In genomic region chr12:49088190-49088931, GRCh38 we compare ENCODE assay signal across 8 cellular contexts. TPM values are rescaled to one million over a fixed set of nuclear protein-coding genes. Genes with fewer than 3 reads are reported as not detected.
DNase-seq lines count a peak whose midpoint lies in the region; ATAC-seq and TF ChIP-seq lines count a peak whose summit lies in the region.

No MANE protein-coding gene starts in this region.

- peaks cover 19% of the 10 kb centered on the region for H3K27me3 Mint-ChIP-seq in Caco-2 (ENCODE audit: insufficient read depth, unreplicated experiment)
- H3K27me3 Mint-ChIP-seq in natural killer cell (ENCODE audit: low read depth in 2 of 2), result peaks cover 10 to 40% of the 10 kb centered on the region in 2 donors
- H3K27me3 Mint-ChIP-seq in stimulated activated naive B cell treated with anti-CD40 and anti-IgM and Interleukin-4, amounts not matched to agents 10 μg/mL and 1 μg/mL and 100 μg/mL, for 72 hours, result peaks cover 40 to 55% of the 10 kb centered on the region in 2 donors

- H3K36me3 ChIP-seq in Caco-2 (ENCODE audit: control insufficient read depth, insufficient read depth, low read length), result no peaks in the 10 kb centered on the region

- BruUV-seq in Caco-2 (replicated peaks; lab: Mats Ljungman, UMichigan), result no TSS peak

- DNase-seq in Caco-2 (peak; percentile 84), KBM-7 (peak; percentile 86), OCI-M1 (lab: John Stamatoyannopoulos, UW) (peak; percentile 92), activated T-cell treated with anti-CD3 and anti-CD28 coated beads for 4 hours (peak; percentile 64), natural killer cell (peak; percentile 62)
- peak; percentile 63 for DNase-seq in stimulated activated naive B cell treated with anti-CD40 and anti-IgM and Interleukin-4, amounts not matched to agents 10 μg/mL and 1 μg/mL and 100 μg/mL, for 72 hours

- CTCF ChIA-PET in Caco-2 (lab: Charles Lee), result interaction anchor here (0.6 to 2.8 kb wide), 25 partner anchors 8 to 156 kb away, joined by 3 to 81 read pairs (median 6); partner anchors contain the start of genes LMBR1L, RHEBL1 and TUBA1B

- no peak overlapping the region for H3K4me3 ChIP-seq in Caco-2 (ENCODE audit: low read depth, low read length)

- intact Hi-C loops in Caco-2 (cut with micrococcal nuclease; ENCODE audit: unreplicated experiment), result loop anchor here (1.0 kb wide), 6 partner anchors 10 to 146 kb away; partner anchors contain the start of gene LMBR1L
- intact Hi-C loops in natural killer cell (cut with micrococcal nuclease), result loop anchor here (1.0 to 2.0 kb wide), 3 partner anchors 22 to 146 kb away; partner anchors contain the start of gene LMBR1L

- no peaks in the 10 kb centered on the region for H3K9me3 ChIP-seq in Caco-2

- H3K9me3 Mint-ChIP-seq in Caco-2 (ENCODE audit: unreplicated experiment) (no peaks in the 10 kb centered on the region), natural killer cell (no peaks in the 10 kb centered on the region)
- H3K9me3 Mint-ChIP-seq in stimulated activated naive B cell treated with anti-CD40 and anti-IgM and Interleukin-4, amounts not matched to agents 10 μg/mL and 1 μg/mL and 100 μg/mL, for 72 hours, result no peaks in the 10 kb centered on the region

- H3K27ac Mint-ChIP-seq in Caco-2 (ENCODE audit: unreplicated experiment) (no peak overlapping the region), natural killer cell (no peak overlapping the region)
- no peak overlapping the region for H3K27ac Mint-ChIP-seq in stimulated activated naive B cell treated with anti-CD40 and anti-IgM and Interleukin-4, amounts not matched to agents 10 μg/mL and 1 μg/mL and 100 μg/mL, for 72 hours

- H3K4me1 Mint-ChIP-seq in Caco-2 (ENCODE audit: low read depth, unreplicated experiment) (no peaks in the 10 kb centered on the region), natural killer cell (peaks cover 13 to 38% of the 10 kb centered on the region in 2 donors)
- H3K4me1 Mint-ChIP-seq in stimulated activated naive B cell treated with anti-CD40 and anti-IgM and Interleukin-4, amounts not matched to agents 10 μg/mL and 1 μg/mL and 100 μg/mL, for 72 hours, result peaks cover 30 to 43% of the 10 kb centered on the region in 2 donors

- peaks cover 11% of the 10 kb centered on the region for H3K4me1 ChIP-seq in Caco-2

- in situ Hi-C loops in KBM-7 (cut with MboI; ENCODE audit: low pct_unique_long_range_greater_than_20kb, low sequenced_read_pairs), result no loop called here

- H3K4me3 Mint-ChIP-seq in Caco-2 (ENCODE audit: unreplicated experiment), result peak overlapping the region; percentile 50
- H3K4me3 Mint-ChIP-seq in natural killer cell, result peak overlapping the region; percentile 36
- H3K4me3 Mint-ChIP-seq in stimulated activated naive B cell treated with anti-CD40 and anti-IgM and Interleukin-4, amounts not matched to agents 10 μg/mL and 1 μg/mL and 100 μg/mL, for 72 hours, result peak overlapping the region; percentile 23 to 62

- POLR2A ChIA-PET in Caco-2 (lab: Charles Lee), result interaction anchor here (0.6 to 1.5 kb wide), 3 partner anchors 18 to 43 kb away, joined by 3 to 6 read pairs (median 5); partner anchors contain the start of genes RHEBL1 and TUBA1B

- peaks cover 8% of the 10 kb centered on the region; the same call in 1 of the 2 replicates for H3K27me3 ChIP-seq in Caco-2 (replicated peaks; ENCODE audit: control insufficient read depth, insufficient read depth, low read length)

- peak; percentile 91 to 97 for TF ChIP-seq CTCF in Caco-2 (IDR thresholded peaks at IDR 0.05; ENCODE audit: insufficient read depth in 1 of 2, low read depth in 1 of 2, low read length in 1 of 2, severe bottlenecking in 1 of 2, unreplicated experiment in 1 of 2)
- TF ChIP-seq CTCF in natural killer cell (IDR thresholded peaks at IDR 0.05), result peak; percentile 88

- H3K36me3 Mint-ChIP-seq in Caco-2 (ENCODE audit: insufficient read depth, unreplicated experiment), result peaks cover 5% of the 10 kb centered on the region
- no peaks in the 10 kb centered on the region for H3K36me3 Mint-ChIP-seq in natural killer cell
- peaks cover 0 to 3% of the 10 kb centered on the region in 2 donors for H3K36me3 Mint-ChIP-seq in stimulated activated naive B cell treated with anti-CD40 and anti-IgM and Interleukin-4, amounts not matched to agents 10 μg/mL and 1 μg/mL and 100 μg/mL, for 72 hours

- ATAC-seq in GM21576 (IDR thresholded peaks at IDR 0.05; ENCODE audit: unreplicated experiment) (peak; percentile 80), esophagus mucosa (peak; percentile 89), natural killer cell (peak; percentile 88 to 94 (median 93))
- peak; percentile 93 to 94 for ATAC-seq in stimulated activated naive B cell treated with anti-CD40 and anti-IgM and Interleukin-4, amounts not matched to agents 10 μg/mL and 1 μg/mL and 100 μg/mL, for 72 hours (replicated peaks)

RNA-seq across cellular contexts. Expression of gene DHH, which starts 6.2 kb away (rescaled TPM):
- total RNA-seq in Caco-2 (2022), result 0.16 TPM in 1 of 2 replicates, not detected in the other
- 0.12 TPM for total RNA-seq in esophagus mucosa
- under 1 TPM; 0.39 to 0.80 (median 0.45) TPM for total RNA-seq in natural killer cell

RNA-seq across cellular contexts. Expression of gene RHEBL1, which starts 18.6 kb away (rescaled TPM):
- total RNA-seq in Caco-2 (2022), result 2.5 and 2.6 TPM in 2 replicates
- total RNA-seq in esophagus mucosa, result 0.44 TPM
- total RNA-seq in natural killer cell, result 10 to 100 TPM in 2 of 3 donors, 1 to 10 TPM in 1; 6.3 to 11.6 (median 11.1) TPM

RNA-seq across cellular contexts. Expression of gene LMBR1L, which starts 22.3 kb away (rescaled TPM):
- total RNA-seq in Caco-2 (2022), result 43.1 and 43.9 TPM in 2 replicates
- 24.4 TPM for total RNA-seq in esophagus mucosa
- total RNA-seq in natural killer cell, result 100 to 1,000 TPM; 262 to 294 (median 271) TPM

RNA-seq across cellular contexts. Expression of gene KMT2D, which starts 27.8 kb away (rescaled TPM):
- 139 and 140 TPM in 2 replicates for total RNA-seq in Caco-2 (2022)
- 48.2 TPM for total RNA-seq in esophagus mucosa
- 100 to 1,000 TPM; 164 to 186 (median 182) TPM for total RNA-seq in natural killer cell

RNA-seq across cellular contexts. Expression of gene TUBA1B, which starts 42.8 kb away (rescaled TPM):
- 1,866 and 1,882 TPM in 2 replicates for total RNA-seq in Caco-2 (2022)
- 536 TPM for total RNA-seq in esophagus mucosa
- 100 to 1,000 TPM; 147 to 185 (median 178) TPM for total RNA-seq in natural killer cell
